In the genomic region with DNA sequence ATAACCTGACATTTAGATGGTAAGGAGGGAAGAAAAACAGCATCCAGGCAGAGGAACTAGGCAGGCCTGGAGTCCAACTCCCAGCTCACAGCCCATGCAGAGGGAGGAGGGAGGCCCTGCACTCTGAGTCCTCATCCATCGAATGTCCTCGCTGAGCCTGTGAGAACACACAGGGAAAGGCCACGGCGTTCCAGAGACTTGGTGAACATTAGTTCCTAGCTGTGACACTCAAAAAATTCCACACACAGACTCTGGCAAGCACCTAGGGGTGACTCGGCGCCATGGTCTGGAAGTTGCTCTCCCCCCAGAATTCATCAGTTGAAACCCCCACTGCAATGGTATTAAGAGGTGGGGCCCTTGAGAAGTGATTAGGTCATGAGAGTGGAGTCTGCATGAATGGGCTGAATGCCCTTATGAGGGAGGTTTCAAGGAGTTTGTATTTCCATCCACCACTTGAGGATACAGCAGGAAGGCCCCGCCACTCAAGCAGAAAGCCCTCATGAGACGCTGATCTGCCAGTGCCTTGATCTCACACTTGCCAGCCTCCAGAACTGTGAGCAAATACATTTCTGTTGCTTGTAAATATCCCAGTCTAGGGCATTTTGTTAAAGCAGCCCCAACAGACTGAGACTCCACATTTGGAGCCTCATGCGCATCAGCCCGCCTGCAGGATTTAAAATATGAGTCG, we compare ENCODE assay signal across 1 cellular context.
TF ChIP-seq lines count a peak whose summit lies in the region.

No MANE protein-coding gene starts in this region.

TF ChIP-seq in GM23338, 12 proteins besides CTCF, POLR2A, EP300 and RAD21 (continued from another document):
- TF ChIP-seq, protein P1, sequence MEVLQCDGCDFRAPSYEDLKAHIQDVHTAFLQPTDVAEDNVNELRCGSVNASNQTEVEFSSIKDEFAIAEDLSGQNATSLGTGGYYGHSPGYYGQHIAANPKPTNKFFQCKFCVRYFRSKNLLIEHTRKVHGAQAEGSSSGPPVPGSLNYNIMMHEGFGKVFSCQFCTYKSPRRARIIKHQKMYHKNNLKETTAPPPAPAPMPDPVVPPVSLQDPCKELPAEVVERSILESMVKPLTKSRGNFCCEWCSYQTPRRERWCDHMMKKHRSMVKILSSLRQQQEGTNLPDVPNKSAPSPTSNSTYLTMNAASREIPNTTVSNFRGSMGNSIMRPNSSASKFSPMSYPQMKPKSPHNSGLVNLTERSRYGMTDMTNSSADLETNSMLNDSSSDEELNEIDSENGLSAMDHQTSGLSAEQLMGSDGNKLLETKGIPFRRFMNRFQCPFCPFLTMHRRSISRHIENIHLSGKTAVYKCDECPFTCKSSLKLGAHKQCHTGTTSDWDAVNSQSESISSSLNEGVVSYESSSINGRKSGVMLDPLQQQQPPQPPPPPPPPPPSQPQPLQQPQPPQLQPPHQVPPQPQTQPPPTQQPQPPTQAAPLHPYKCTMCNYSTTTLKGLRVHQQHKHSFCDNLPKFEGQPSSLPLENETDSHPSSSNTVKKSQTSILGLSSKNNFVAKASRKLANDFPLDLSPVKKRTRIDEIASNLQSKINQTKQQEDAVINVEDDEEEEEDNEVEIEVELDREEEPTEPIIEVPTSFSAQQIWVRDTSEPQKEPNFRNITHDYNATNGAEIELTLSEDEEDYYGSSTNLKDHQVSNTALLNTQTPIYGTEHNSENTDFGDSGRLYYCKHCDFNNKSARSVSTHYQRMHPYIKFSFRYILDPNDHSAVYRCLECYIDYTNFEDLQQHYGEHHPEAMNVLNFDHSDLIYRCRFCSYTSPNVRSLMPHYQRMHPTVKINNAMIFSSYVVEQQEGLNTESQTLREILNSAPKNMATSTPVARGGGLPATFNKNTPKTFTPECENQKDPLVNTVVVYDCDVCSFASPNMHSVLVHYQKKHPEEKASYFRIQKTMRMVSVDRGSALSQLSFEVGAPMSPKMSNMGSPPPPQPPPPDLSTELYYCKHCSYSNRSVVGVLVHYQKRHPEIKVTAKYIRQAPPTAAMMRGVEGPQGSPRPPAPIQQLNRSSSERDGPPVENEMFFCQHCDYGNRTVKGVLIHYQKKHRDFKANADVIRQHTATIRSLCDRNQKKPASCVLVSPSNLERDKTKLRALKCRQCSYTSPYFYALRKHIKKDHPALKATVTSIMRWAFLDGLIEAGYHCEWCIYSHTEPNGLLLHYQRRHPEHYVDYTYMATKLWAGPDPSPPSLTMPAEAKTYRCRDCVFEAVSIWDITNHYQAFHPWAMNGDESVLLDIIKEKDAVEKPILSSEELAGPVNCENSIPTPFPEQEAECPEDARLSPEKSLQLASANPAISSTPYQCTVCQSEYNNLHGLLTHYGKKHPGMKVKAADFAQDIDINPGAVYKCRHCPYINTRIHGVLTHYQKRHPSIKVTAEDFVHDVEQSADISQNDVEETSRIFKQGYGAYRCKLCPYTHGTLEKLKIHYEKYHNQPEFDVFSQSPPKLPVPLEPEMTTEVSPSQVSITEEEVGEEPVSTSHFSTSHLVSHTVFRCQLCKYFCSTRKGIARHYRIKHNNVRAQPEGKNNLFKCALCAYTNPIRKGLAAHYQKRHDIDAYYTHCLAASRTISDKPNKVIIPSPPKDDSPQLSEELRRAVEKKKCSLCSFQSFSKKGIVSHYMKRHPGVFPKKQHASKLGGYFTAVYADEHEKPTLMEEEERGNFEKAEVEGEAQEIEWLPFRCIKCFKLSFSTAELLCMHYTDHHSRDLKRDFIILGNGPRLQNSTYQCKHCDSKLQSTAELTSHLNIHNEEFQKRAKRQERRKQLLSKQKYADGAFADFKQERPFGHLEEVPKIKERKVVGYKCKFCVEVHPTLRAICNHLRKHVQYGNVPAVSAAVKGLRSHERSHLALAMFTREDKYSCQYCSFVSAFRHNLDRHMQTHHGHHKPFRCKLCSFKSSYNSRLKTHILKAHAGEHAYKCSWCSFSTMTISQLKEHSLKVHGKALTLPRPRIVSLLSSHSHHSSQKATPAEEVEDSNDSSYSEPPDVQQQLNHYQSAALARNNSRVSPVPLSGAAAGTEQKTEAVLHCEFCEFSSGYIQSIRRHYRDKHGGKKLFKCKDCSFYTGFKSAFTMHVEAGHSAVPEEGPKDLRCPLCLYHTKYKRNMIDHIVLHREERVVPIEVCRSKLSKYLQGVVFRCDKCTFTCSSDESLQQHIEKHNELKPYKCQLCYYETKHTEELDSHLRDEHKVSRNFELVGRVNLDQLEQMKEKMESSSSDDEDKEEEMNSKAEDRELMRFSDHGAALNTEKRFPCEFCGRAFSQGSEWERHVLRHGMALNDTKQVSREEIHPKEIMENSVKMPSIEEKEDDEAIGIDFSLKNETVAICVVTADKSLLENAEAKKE (CRISPR knock-in tag; IDR thresholded peaks at IDR 0.05): no peak
- TF ChIP-seq POLR2AphosphoS5 (IDR thresholded peaks at IDR 0.05; ENCODE audit: low read depth): no peak
- TF ChIP-seq EZH2phosphoT487 (IDR thresholded peaks at IDR 0.05; ENCODE audit: unreplicated experiment): no peak
- no peak for TF ChIP-seq ZNF114 (CRISPR knock-in tag; IDR thresholded peaks at IDR 0.05)
- TF ChIP-seq STAT1 (IDR thresholded peaks at IDR 0.05; ENCODE audit: unreplicated experiment): no peak
- no peak for TF ChIP-seq CREB1 (CRISPR knock-in tag; IDR thresholded peaks at IDR 0.05; ENCODE audit: low read depth)
- TF ChIP-seq, protein P2, sequence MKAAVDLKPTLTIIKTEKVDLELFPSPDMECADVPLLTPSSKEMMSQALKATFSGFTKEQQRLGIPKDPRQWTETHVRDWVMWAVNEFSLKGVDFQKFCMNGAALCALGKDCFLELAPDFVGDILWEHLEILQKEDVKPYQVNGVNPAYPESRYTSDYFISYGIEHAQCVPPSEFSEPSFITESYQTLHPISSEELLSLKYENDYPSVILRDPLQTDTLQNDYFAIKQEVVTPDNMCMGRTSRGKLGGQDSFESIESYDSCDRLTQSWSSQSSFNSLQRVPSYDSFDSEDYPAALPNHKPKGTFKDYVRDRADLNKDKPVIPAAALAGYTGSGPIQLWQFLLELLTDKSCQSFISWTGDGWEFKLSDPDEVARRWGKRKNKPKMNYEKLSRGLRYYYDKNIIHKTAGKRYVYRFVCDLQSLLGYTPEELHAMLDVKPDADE (IDR thresholded peaks at IDR 0.05): no peak
- TF ChIP-seq, protein P3, sequence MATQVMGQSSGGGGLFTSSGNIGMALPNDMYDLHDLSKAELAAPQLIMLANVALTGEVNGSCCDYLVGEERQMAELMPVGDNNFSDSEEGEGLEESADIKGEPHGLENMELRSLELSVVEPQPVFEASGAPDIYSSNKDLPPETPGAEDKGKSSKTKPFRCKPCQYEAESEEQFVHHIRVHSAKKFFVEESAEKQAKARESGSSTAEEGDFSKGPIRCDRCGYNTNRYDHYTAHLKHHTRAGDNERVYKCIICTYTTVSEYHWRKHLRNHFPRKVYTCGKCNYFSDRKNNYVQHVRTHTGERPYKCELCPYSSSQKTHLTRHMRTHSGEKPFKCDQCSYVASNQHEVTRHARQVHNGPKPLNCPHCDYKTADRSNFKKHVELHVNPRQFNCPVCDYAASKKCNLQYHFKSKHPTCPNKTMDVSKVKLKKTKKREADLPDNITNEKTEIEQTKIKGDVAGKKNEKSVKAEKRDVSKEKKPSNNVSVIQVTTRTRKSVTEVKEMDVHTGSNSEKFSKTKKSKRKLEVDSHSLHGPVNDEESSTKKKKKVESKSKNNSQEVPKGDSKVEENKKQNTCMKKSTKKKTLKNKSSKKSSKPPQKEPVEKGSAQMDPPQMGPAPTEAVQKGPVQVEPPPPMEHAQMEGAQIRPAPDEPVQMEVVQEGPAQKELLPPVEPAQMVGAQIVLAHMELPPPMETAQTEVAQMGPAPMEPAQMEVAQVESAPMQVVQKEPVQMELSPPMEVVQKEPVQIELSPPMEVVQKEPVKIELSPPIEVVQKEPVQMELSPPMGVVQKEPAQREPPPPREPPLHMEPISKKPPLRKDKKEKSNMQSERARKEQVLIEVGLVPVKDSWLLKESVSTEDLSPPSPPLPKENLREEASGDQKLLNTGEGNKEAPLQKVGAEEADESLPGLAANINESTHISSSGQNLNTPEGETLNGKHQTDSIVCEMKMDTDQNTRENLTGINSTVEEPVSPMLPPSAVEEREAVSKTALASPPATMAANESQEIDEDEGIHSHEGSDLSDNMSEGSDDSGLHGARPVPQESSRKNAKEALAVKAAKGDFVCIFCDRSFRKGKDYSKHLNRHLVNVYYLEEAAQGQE (IDR thresholded peaks at IDR 0.05; ENCODE audit: unreplicated experiment): no peak
